9 cellular contexts compared by ENCODE assay signal in genomic region chr3:101851072-101851471, GRCh38. TPM values are rescaled to one million over a fixed set of nuclear protein-coding genes. Genes with fewer than 3 reads are reported as not detected.
DNase-seq lines count a peak whose midpoint lies in the region; ATAC-seq, FAIRE-seq and TF ChIP-seq lines count a peak whose summit lies in the region.
"Had no signal": no experiment of that assay in that cellular context is flagged by ENCODE, and none has a peak within 500 bp of the region (broad histone marks: within the 10 kb centered on the region; RNA-seq: fewer than 3 reads in every experiment).

No MANE protein-coding gene starts in this region.

- ATAC-seq in left ventricle myocardium superior (no peak), K562 (no peak), upper lobe of left lung (ENCODE audit: low FRiP score in 2 of 2) (no peak)

- intact Hi-C loops in left ventricle myocardium superior (cut with micrococcal nuclease), result no loop called here
- intact Hi-C loops in K562 (cut with micrococcal nuclease), result loop anchor here (2.0 kb wide), 1 partner anchor 36 kb away; no protein-coding TSS in a partner anchor

- no peaks in the 10 kb centered on the region for H3K9me1 ChIP-seq in K562 (ENCODE audit: control insufficient read depth, insufficient read depth, low read length)

- no TSS peak for BruUV-seq in K562 (replicated peaks; lab: Mats Ljungman, UMichigan)

- no peak for FAIRE-seq in K562 (lab: Jason Lieb, UNC)
- FAIRE-seq in GM19239 (lab: Jason Lieb, UNC), result no peak

- no peak for TF ChIP-seq RAD21 in K562 (CRISPR knock-in tag; conservative IDR thresholded peaks at IDR 0.05 in 1 of 2, IDR thresholded peaks at IDR 0.05 in 1 of 2)

- peaks cover 6% of the 10 kb centered on the region; the same call in 1 of the 2 replicates for H4K20me1 ChIP-seq in K562 (replicated peaks; ENCODE audit: control insufficient read depth, insufficient read depth, low read length)

- H3K9ac ChIP-seq in K562 (ENCODE audit: insufficient read depth in 1 of 2, low read depth in 2 of 2, low read length in 2 of 2), result peak overlapping the region in 1 of 2 experiments; percentile 82; a peak in 3 of 4 replicates

- no peak for TF ChIP-seq EP300 in K562 (IDR thresholded peaks at IDR 0.05; ENCODE audit: low read length)
- TF ChIP-seq EP300 in upper lobe of left lung (IDR thresholded peaks at IDR 0.05), result no peak

- H3K27me3 ChIP-seq in cardiac muscle cell (no peaks in the 10 kb centered on the region), K562 (ENCODE audit: control insufficient read depth in 2 of 2, insufficient read depth in 2 of 2, low read length in 2 of 2) (no peaks in the 10 kb centered on the region), upper lobe of left lung (no peaks in the 10 kb centered on the region)

- peaks cover 25% of the 10 kb centered on the region for H3K79me2 ChIP-seq in K562 (ENCODE audit: control insufficient read depth, insufficient read depth, low read length)

- in situ Hi-C loops in K562 (cut with MboI), result no loop called here

- peak overlapping the region; percentile 80 for H3K4me2 ChIP-seq in K562 (ENCODE audit: insufficient read depth, low read length)

- H3K9me3 ChIP-seq in cardiac muscle cell (ENCODE audit: low read depth) (no peaks in the 10 kb centered on the region), K562 (replicated peaks; ENCODE audit: control insufficient read depth, insufficient read depth, low read depth, low read length) (no peaks in the 10 kb centered on the region), upper lobe of left lung (no peaks in the 10 kb centered on the region)

- DNase-seq in cardiac muscle cell (ENCODE audit: low read depth in 1 of 2, low spot score in 1 of 2) (no peak), left ventricle myocardium superior (no peak), K562 (ENCODE audit: extremely low read depth in 1 of 4, low spot score in 3 of 4) (no peak), lung microvascular endothelial cell (ENCODE audit: low read depth in 2 of 2) (peak; percentile 43 to 79), upper lobe of left lung (no peak), GM19239 (ENCODE audit: insufficient read length, low spot score) (no peak), NCI-H1105 treated with DMSO at 0.1 percent for 48 hours (lab: John Stamatoyannopoulos, UW) (no peak), SKM-1 (lab: John Stamatoyannopoulos, UW; ENCODE audit: unreplicated experiment) (no peak)
- DNase-seq: NCI-H187 had no signal

- WGBS in K562 (ENCODE audit: insufficient coverage, low coverage, missing lambda C conversion rate), result 40% methylated on average over 2 of the region's 2 CpGs
- 1% methylated on average over 2 of the region's 2 CpGs for WGBS in upper lobe of left lung, 2 donors

- H3K4me1 ChIP-seq in cardiac muscle cell (ENCODE audit: low read depth), result peaks cover 14% of the 10 kb centered on the region
- peaks cover 8 to 10% of the 10 kb centered on the region in 2 experiments; a peak in 3 of 5 replicates for H3K4me1 ChIP-seq in K562 (replicated peaks in 1 of 2; ENCODE audit: control insufficient read depth in 2 of 2, insufficient read depth in 2 of 2, low read length in 2 of 2)
- H3K4me1 ChIP-seq in upper lobe of left lung, result peaks cover 38 to 64% (median 41%) of the 10 kb centered on the region in 4 donors

- H2AFZ ChIP-seq in K562 (ENCODE audit: low read depth, low read length), result no peak overlapping the region

- POLR2A ChIA-PET in K562 (lab: Yijun Ruan, JAX), result interaction anchor here (1.3 to 1.8 kb wide), 3 partner anchors 10 to 328 kb away, joined by 4 to 8 read pairs (median 7); no protein-coding TSS in a partner anchor

- CTCF ChIA-PET in K562 (lab: Yijun Ruan, JAX; ENCODE audit: low intra/inter-chr PET ratio), result no interaction called here

- TF ChIP-seq CTCF in cardiac muscle cell (IDR thresholded peaks at IDR 0.05; ENCODE audit: low read depth, low read length) (no peak), K562 (IDR thresholded peaks at IDR 0.05 in 2 of 3, conservative IDR thresholded peaks at IDR 0.05 in 1 of 3; ENCODE audit: insufficient read depth in 2 of 3, low read depth in 1 of 3, low read length in 3 of 3) (no peak), upper lobe of left lung (IDR thresholded peaks at IDR 0.05) (no peak)

- H3K27ac ChIP-seq in cardiac muscle cell (no peak overlapping the region), K562 (ENCODE audit: extremely low read depth, low read depth, low read length) (no peak overlapping the region), upper lobe of left lung (peak overlapping the region; percentile 98 to 100 (median 99))

- H3K36me3 ChIP-seq in cardiac muscle cell, result peaks cover 42% of the 10 kb centered on the region
- H3K36me3 ChIP-seq in K562 (ENCODE audit: control insufficient read depth, insufficient read depth, low read length), result peaks cover 42% of the 10 kb centered on the region
- H3K36me3 ChIP-seq in upper lobe of left lung, result peaks cover 32 to 43% (median 37%) of the 10 kb centered on the region in 4 donors

- no peak for TF ChIP-seq POLR2A in K562 (conservative IDR thresholded peaks at IDR 0.05)
- no peak for TF ChIP-seq POLR2A in upper lobe of left lung (IDR thresholded peaks at IDR 0.05)

- H3K4me3 ChIP-seq in cardiac muscle cell (peak overlapping the region; percentile 97), K562 (peak overlapping the region; percentile 86), upper lobe of left lung (peak overlapping the region; percentile 65 to 93 (median 82))

TF ChIP-seq in K562, 482 proteins besides CTCF, POLR2A, EP300 and RAD21 (continues in another document):
- TF ChIP-seq CAMTA2 (CRISPR knock-in tag; conservative IDR thresholded peaks at IDR 0.05) (no peak), ZNF217 (CRISPR knock-in tag; IDR thresholded peaks at IDR 0.05) (no peak), TCF15 (CRISPR knock-in tag; IDR thresholded peaks at IDR 0.05) (no peak), ZNF639 (CRISPR knock-in tag; conservative IDR thresholded peaks at IDR 0.05 in 1 of 2, IDR thresholded peaks at IDR 0.05 in 1 of 2) (no peak), BMI1 (IDR thresholded peaks at IDR 0.05; ENCODE audit: low read length) (no peak), ZSCAN29 (IDR thresholded peaks at IDR 0.05) (no peak), PURB (CRISPR knock-in tag; IDR thresholded peaks at IDR 0.05; ENCODE audit: low read depth) (no peak), ZNF699 (CRISPR knock-in tag; IDR thresholded peaks at IDR 0.05; ENCODE audit: insufficient replicate concordance) (no peak)
- TF ChIP-seq, protein P1, sequence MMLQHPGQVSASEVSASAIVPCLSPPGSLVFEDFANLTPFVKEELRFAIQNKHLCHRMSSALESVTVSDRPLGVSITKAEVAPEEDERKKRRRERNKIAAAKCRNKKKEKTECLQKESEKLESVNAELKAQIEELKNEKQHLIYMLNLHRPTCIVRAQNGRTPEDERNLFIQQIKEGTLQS (IDR thresholded peaks at IDR 0.05), result no peak
- TF ChIP-seq, protein P1 (CRISPR knock-in tag; conservative IDR thresholded peaks at IDR 0.05), result no peak
- TF ChIP-seq, protein P2, sequence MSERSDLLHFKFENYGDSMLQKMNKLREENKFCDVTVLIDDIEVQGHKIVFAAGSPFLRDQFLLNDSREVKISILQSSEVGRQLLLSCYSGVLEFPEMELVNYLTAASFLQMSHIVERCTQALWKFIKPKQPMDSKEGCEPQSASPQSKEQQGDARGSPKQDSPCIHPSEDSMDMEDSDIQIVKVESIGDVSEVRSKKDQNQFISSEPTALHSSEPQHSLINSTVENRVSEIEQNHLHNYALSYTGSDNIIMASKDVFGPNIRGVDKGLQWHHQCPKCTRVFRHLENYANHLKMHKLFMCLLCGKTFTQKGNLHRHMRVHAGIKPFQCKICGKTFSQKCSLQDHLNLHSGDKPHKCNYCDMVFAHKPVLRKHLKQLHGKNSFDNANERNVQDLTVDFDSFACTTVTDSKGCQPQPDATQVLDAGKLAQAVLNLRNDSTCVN (CRISPR knock-in tag; IDR thresholded peaks at IDR 0.05), result no peak

RNA-seq across cellular contexts. Expression of gene NFKBIZ, which starts 1.8 kb away (rescaled TPM):
- total RNA-seq in cardiac muscle cell (75.5 and 86.5 TPM in 2 replicates), left ventricle myocardium superior (15.9 TPM), K562 (2014; rRNA removed) (4.7 and 5.7 TPM in 2 replicates), K562 (2014; rRNA removed; fragmentation: Illumina TruSeq; extraction: Trizol) (7.7 and 8.9 TPM in 2 replicates), K562 (2015; rRNA removed; fragmentation: Illumina TruSeq; extraction: Trizol) (7.1 TPM in 2 replicates), K562 (2021) (13.7 and 14.2 TPM in 2 replicates), lung microvascular endothelial cell (5.7 and 8.9 TPM in 2 replicates), upper lobe of left lung (100 to 1,000 TPM in 3 of 6 donors, 10 to 100 TPM in 3; 76.1 to 270 (median 106) TPM)
- polyA plus RNA-seq in cardiac muscle cell (15.4 and 32.6 TPM in 2 replicates), K562 (2011; rRNA removed) (6.4 and 6.7 TPM in 2 replicates), K562 (2014; fragmentation: Illumina TruSeq; extraction: Trizol) (2.7 and 3.6 TPM in 2 replicates), K562 (2014; fragmentation: Nextera tagmentation; extraction: Ambion mirVana) (1 to 10 TPM; 1.2 to 1.6 TPM), K562 (2014; rRNA removed) (4.1 and 4.9 TPM in 2 replicates)
- total RNA-seq in K562 (2011; cell fraction: chromatin; rRNA removed; ENCODE audit: low replicate concordance), result 29.4 and 39.8 TPM in 2 replicates
- total RNA-seq in K562 (2011; cell fraction: nucleolus; rRNA removed), result 14.0 and 18.4 TPM in 2 replicates
- 16.1 and 21.3 TPM in 2 replicates for total RNA-seq in K562 (2011; cell fraction: nucleoplasm; rRNA removed)
- polyA plus RNA-seq in K562 (2011; cell fraction: cytosol; rRNA removed), result 1.8 and 2.5 TPM in 2 replicates
- 24.5 and 25.4 TPM in 2 replicates for polyA plus RNA-seq in K562 (2011; cell fraction: nucleus; rRNA removed)
- 2.3 and 5.2 TPM in 2 replicates for polyA plus RNA-seq in K562 (2012)
- polyA minus RNA-seq in K562 (2011; rRNA and poly(A)+ RNA removed), result 26.5 and 26.9 TPM in 2 replicates
- 9.8 and 10.7 TPM in 2 replicates for polyA minus RNA-seq in K562 (2011; cell fraction: cytosol; rRNA and poly(A)+ RNA removed)
- 21.9 and 33.7 TPM in 2 replicates for polyA minus RNA-seq in K562 (2011; cell fraction: nucleus; rRNA and poly(A)+ RNA removed)

Comparison
In these comparisons a context has a peak if more than half of its experiments do, and no peak if none do; other contexts are left out.
1. DNase-seq: peak in lung microvascular endothelial cell (2 of 2); none in cardiac muscle cell (0 of 2), left ventricle myocardium superior (single experiment), K562 (0 of 4), upper lobe of left lung (0 of 2), GM19239 (single experiment), NCI-H1105 treated with DMSO at 0.1 percent for 48 hours (single experiment) and SKM-1 (single experiment).
2. H3K27ac ChIP-seq: peak in upper lobe of left lung (4 of 4); none in cardiac muscle cell (single experiment) and K562 (single experiment).
3. Peak in every context shown above with its lines, with median percentiles within 50 percentile points of each other: H3K4me3 ChIP-seq.